ENCODE assay signal across 18 cellular contexts in genomic region chr7:47947355-47947749, GRCh38.
"Had no signal": no experiment of that assay in that cellular context is flagged by ENCODE, and none has a peak within 500 bp of the region (broad histone marks: within the 10 kb centered on the region; RNA-seq: fewer than 3 reads in every experiment).

No MANE protein-coding gene starts in this region.

- H3K27ac ChIP-seq: cardiac muscle cell, epithelial cell of prostate, hepatocyte, prostate gland, right lobe of liver had no signal

- H3K27me3 ChIP-seq: cardiac muscle cell, hepatocyte, right lobe of liver had no signal

- H3K79me2 ChIP-seq: hepatocyte had no signal

- FAIRE-seq: small intestine had no signal

- ATAC-seq: activated CD8-positive, alpha-beta T cell treated with anti-CD3 and anti-CD28 coated beads for 36 hours; effector memory CD8-positive, alpha-beta T cell had no signal

- H3K4me1 ChIP-seq: prostate gland had no signal

- DNase-seq: activated CD4-positive, alpha-beta T cell treated with anti-CD3 and anti-CD28 coated beads for 48 hours; activated CD4-positive, CD25-positive, alpha-beta regulatory T cell; activated CD8-positive, alpha-beta T cell treated with anti-CD3 and anti-CD28 coated beads for 36 hours; activated naive CD4-positive, alpha-beta T cell treated with Interleukin-2 at 50 U/mL for 16 hours; activated naive CD8-positive, alpha-beta T cell treated with anti-CD3 and anti-CD28 coated beads, Interleukin-2, amount 10 ng/mL, durations not matched to agents 7 days and 5 days; activated T-cell treated with anti-CD3 and anti-CD28 coated beads, Interleukin-2, amount 50 U/mL, for 1 hour; amygdala; effector memory CD8-positive, alpha-beta T cell; foreskin melanocyte; right lobe of liver; small intestine; stimulated activated CD4-positive, alpha-beta T cell treated with anti-CD3 and anti-CD28 coated beads, Interleukin-15, amount 100 ng/mL, for 24 hours; stimulated activated CD4-positive, alpha-beta T cell treated with anti-CD3 and anti-CD28 coated beads, Interleukin-2, amount 100 ng/mL, for 48 hours; T1000 had no signal

- H3K4me3 ChIP-seq: cardiac muscle cell, hepatocyte, prostate gland, right lobe of liver had no signal

- H3K4me2 ChIP-seq: hepatocyte had no signal

- H3K36me3 ChIP-seq: cardiac muscle cell, prostate gland, right lobe of liver had no signal

- H2AFZ ChIP-seq: hepatocyte had no signal

- H3K9me3 ChIP-seq: prostate gland, right lobe of liver had no signal
